In the genomic region with DNA sequence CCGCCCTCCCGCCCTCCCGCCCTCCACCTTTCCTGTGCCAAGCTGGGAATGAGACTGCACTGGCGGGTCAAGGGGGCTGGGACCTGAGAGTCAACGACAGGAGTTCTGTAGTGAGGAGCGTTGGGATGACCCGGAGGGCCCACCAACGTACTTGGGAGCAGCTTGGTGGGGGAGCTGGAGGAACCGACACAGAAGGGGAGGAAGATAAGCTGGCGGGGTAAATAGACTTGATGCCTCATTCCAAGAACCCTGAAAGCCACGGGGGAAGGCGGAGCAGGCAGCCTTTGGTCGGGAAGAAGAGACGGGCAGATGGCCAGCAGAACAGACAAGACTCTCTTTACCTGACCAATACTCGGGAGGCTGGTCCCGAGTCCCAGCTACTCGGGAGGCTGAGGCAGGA, we compare ENCODE assay signal across 9 cellular contexts. TPM values are rescaled to one million over a fixed set of nuclear protein-coding genes. Genes with fewer than 3 reads are reported as not detected.
A peak's percentile ranks its signal among the peaks of the same experiment; 100 is the strongest.
DNase-seq lines count a peak whose midpoint lies in the region; ATAC-seq, FAIRE-seq and TF ChIP-seq lines count a peak whose summit lies in the region.
"Had no signal": no experiment of that assay in that cellular context is flagged by ENCODE, and none has a peak within 500 bp of the region (broad histone marks: within the 10 kb centered on the region; RNA-seq: fewer than 3 reads in every experiment).

No MANE protein-coding gene starts in this region.

- ATAC-seq in stimulated activated naive CD8-positive, alpha-beta T cell treated with anti-CD3 and anti-CD28 coated beads, Interleukin-15, Interleukin-2, amounts not matched to agents 100 U/mL and 50 U/mL, for 24 hours: no peak
- ATAC-seq in HG02759 (IDR thresholded peaks at IDR 0.05; ENCODE audit: unreplicated experiment): no peak
- no peak for ATAC-seq in HG02588 (IDR thresholded peaks at IDR 0.05; ENCODE audit: unreplicated experiment)

- H3K4me1 Mint-ChIP-seq in stimulated activated naive CD8-positive, alpha-beta T cell treated with anti-CD3 and anti-CD28 coated beads, Interleukin-15, Interleukin-2, amounts not matched to agents 100 ng/mL and 50 ng/mL, for 24 hours (ENCODE audit: low read depth): peaks cover 24% of the 10 kb centered on the region

- H3K9ac ChIP-seq in mucosa of stomach (ENCODE audit: low read length): peak overlapping the region; percentile 12

- peaks cover 12% of the 10 kb centered on the region for H3K27me3 Mint-ChIP-seq in stimulated activated naive CD8-positive, alpha-beta T cell treated with anti-CD3 and anti-CD28 coated beads, Interleukin-15, Interleukin-2, amounts not matched to agents 100 ng/mL and 50 ng/mL, for 24 hours

- H3K4me1 ChIP-seq in mucosa of stomach (ENCODE audit: control insufficient read depth, insufficient read depth, low read length): peaks cover 3% of the 10 kb centered on the region

- H3K4me3 ChIP-seq in bronchial epithelial cell (ENCODE audit: low read depth, low read length) (peak overlapping the region; percentile 55), mucosa of stomach (ENCODE audit: low read length) (peak overlapping the region; percentile 39)

- H3K9me3 Mint-ChIP-seq in stimulated activated naive CD8-positive, alpha-beta T cell treated with anti-CD3 and anti-CD28 coated beads, Interleukin-15, Interleukin-2, amounts not matched to agents 100 ng/mL and 50 ng/mL, for 24 hours: no peaks in the 10 kb centered on the region

- no peak for DNase-seq in stimulated activated naive CD8-positive, alpha-beta T cell treated with anti-CD3 and anti-CD28 coated beads, Interleukin-15, Interleukin-2, amounts not matched to agents 100 U/mL and 50 U/mL, for 24 hours
- DNase-seq in bronchial epithelial cell (ENCODE audit: low read depth): no peak
- no peak for DNase-seq in SIG-M5 (lab: John Stamatoyannopoulos, UW)
- no peak for DNase-seq in SW 1271 (lab: John Stamatoyannopoulos, UW)

- H3K36me3 Mint-ChIP-seq in stimulated activated naive CD8-positive, alpha-beta T cell treated with anti-CD3 and anti-CD28 coated beads, Interleukin-15, Interleukin-2, amounts not matched to agents 100 ng/mL and 50 ng/mL, for 24 hours (ENCODE audit: low read depth): no peaks in the 10 kb centered on the region

- no peaks in the 10 kb centered on the region for H3K36me3 ChIP-seq in bronchial epithelial cell (ENCODE audit: control insufficient read depth, insufficient read depth, low read length)
- no peaks in the 10 kb centered on the region for H3K36me3 ChIP-seq in mucosa of stomach (ENCODE audit: control insufficient read depth, insufficient read depth, low read length)

- H3K4me3 Mint-ChIP-seq in stimulated activated naive CD8-positive, alpha-beta T cell treated with anti-CD3 and anti-CD28 coated beads, Interleukin-15, Interleukin-2, amounts not matched to agents 100 ng/mL and 50 ng/mL, for 24 hours: peak overlapping the region; percentile 77

- no peak for FAIRE-seq in bronchial epithelial cell (lab: Jason Lieb, UNC)
- FAIRE-seq: islet of Langerhans had no signal

- TF ChIP-seq CTCF in bronchial epithelial cell (IDR thresholded peaks at IDR 0.05; ENCODE audit: insufficient read depth, low read length, severe bottlenecking): no peak

- H3K27ac Mint-ChIP-seq in stimulated activated naive CD8-positive, alpha-beta T cell treated with anti-CD3 and anti-CD28 coated beads, Interleukin-15, Interleukin-2, amounts not matched to agents 100 ng/mL and 50 ng/mL, for 24 hours: no peak overlapping the region

- H3K27me3 ChIP-seq in bronchial epithelial cell (ENCODE audit: control insufficient read depth, insufficient read depth, low read length): peaks cover 5% of the 10 kb centered on the region
- peaks cover 4% of the 10 kb centered on the region for H3K27me3 ChIP-seq in mucosa of stomach (ENCODE audit: control insufficient read depth, insufficient read depth, low read length)

- H3K9me3 ChIP-seq in mucosa of stomach (ENCODE audit: control insufficient read depth, low read length): no peaks in the 10 kb centered on the region

RNA-seq across cellular contexts. Expression of gene FMN1, which starts 0.3 kb away (rescaled TPM):
- 1.6 and 2.2 TPM in 2 replicates for total RNA-seq in bronchial epithelial cell
